Comparison of ENCODE assay signal across 9 cellular contexts in the genomic region with DNA sequence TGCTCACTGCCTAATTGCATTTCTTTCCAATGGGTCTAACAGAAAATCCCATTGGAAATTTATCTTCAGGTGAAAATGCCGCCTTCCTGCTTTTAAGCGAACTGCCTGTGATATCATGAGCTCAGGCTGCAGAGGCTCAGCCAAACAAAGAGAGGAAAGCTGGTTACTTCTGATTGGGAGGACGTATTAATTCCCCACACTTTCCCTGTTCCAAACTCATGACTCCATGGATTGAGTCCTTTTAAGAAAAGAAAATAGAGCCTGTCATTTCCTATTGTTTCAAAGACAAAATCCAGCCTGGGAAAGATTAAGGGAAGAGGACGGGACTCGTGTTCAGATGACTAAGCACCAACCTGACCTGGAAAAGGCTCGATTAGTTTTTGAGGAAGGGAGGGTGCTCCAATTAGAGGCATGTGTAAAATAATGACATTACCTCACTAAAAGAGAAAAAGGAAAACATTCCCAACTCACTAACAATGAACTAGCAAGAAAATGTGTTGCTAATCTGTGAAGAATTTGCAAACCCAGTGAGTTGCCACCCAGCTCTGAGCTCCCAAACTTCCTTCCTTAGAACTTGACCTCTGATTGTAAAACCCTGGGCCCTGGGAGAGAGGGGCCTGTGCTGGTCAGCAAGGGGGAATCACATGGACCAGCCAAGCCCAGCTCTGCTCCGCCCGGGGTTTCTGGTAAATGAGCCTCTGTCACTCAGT.
DNase-seq lines count a peak whose midpoint lies in the region; ATAC-seq, FAIRE-seq and TF ChIP-seq lines count a peak whose summit lies in the region.
"Had no signal": no experiment of that assay in that cellular context is flagged by ENCODE, and none has a peak within 500 bp of the region (broad histone marks: within the 10 kb centered on the region; RNA-seq: fewer than 3 reads in every experiment).

No MANE protein-coding gene starts in this region.

- peak overlapping the region; percentile 81 for H3K27ac Mint-ChIP-seq in astrocyte (ENCODE audit: unreplicated experiment)
- H3K27ac Mint-ChIP-seq in activated naive CD4-positive, alpha-beta T cell treated with anti-CD3 and anti-CD28 coated beads for 36 hours, result no peak overlapping the region

- ATAC-seq in left ventricle myocardium superior (peak; percentile 41), GM19452 (IDR thresholded peaks at IDR 0.05; ENCODE audit: unreplicated experiment) (no peak)
- ATAC-seq: activated CD4-positive, CD25-positive, alpha-beta regulatory T cell treated with anti-CD3 and anti-CD28 coated beads, Interleukin-2, amount 50 U/mL, for 24 hours had no signal

- H3K9me3 ChIP-seq in astrocyte (ENCODE audit: insufficient read depth, low read depth, low read length) (no peaks in the 10 kb centered on the region), WERI-Rb-1 (ENCODE audit: severe bottlenecking) (no peaks in the 10 kb centered on the region)

- DNase-seq in H4 (ENCODE audit: low spot score) (peak; percentile 67), astrocyte (ENCODE audit: low read depth) (peak; percentile 94), left ventricle myocardium superior (peak; percentile 49), skeletal muscle cell (ENCODE audit: low read depth) (peak; percentile 72), NCI-H748 (lab: John Stamatoyannopoulos, UW; ENCODE audit: unreplicated experiment) (no peak), WERI-Rb-1 (no peak)
- DNase-seq in activated naive CD4-positive, alpha-beta T cell treated with anti-CD3 and anti-CD28 coated beads for 36 hours, result no peak

- H3K27me3 ChIP-seq in astrocyte (ENCODE audit: insufficient read depth, low read length), result no peaks in the 10 kb centered on the region
- H3K27me3 ChIP-seq in WERI-Rb-1 (ENCODE audit: insufficient read depth, low read depth, severe bottlenecking), result no peaks in the 10 kb centered on the region

- H2AFZ ChIP-seq in astrocyte (ENCODE audit: low read depth, low read length), result peak overlapping the region; percentile 48

- peaks cover 3% of the 10 kb centered on the region for H3K27me3 Mint-ChIP-seq in astrocyte (ENCODE audit: low read depth, unreplicated experiment)
- H3K27me3 Mint-ChIP-seq in activated naive CD4-positive, alpha-beta T cell treated with anti-CD3 and anti-CD28 coated beads for 36 hours (ENCODE audit: low read depth), result no peaks in the 10 kb centered on the region

- intact Hi-C loops in left ventricle myocardium superior (cut with micrococcal nuclease), result no loop called here
- intact Hi-C loops in activated naive CD4-positive, alpha-beta T cell treated with anti-CD3 and anti-CD28 coated beads for 36 hours (cut with micrococcal nuclease), result no loop called here

- H3K9ac ChIP-seq in astrocyte (ENCODE audit: low read length), result peak overlapping the region; percentile 81

- FAIRE-seq in astrocyte (lab: Jason Lieb, UNC), result peak; percentile 78

- H3K36me3 ChIP-seq in astrocyte (ENCODE audit: insufficient read depth, low read length) (no peaks in the 10 kb centered on the region), WERI-Rb-1 (no peaks in the 10 kb centered on the region)

- H3K4me3 Mint-ChIP-seq in astrocyte (ENCODE audit: unreplicated experiment), result no peak overlapping the region
- H3K4me3 Mint-ChIP-seq in activated naive CD4-positive, alpha-beta T cell treated with anti-CD3 and anti-CD28 coated beads for 36 hours, result no peak overlapping the region

- H3K9me3 Mint-ChIP-seq in astrocyte (ENCODE audit: unreplicated experiment), result peaks cover under 1% of the 10 kb centered on the region
- H3K9me3 Mint-ChIP-seq in activated naive CD4-positive, alpha-beta T cell treated with anti-CD3 and anti-CD28 coated beads for 36 hours, result no peaks in the 10 kb centered on the region

- peak overlapping the region; percentile 94 for H3K27ac ChIP-seq in astrocyte (ENCODE audit: low read depth, low read length)
- no peak overlapping the region for H3K27ac ChIP-seq in WERI-Rb-1

- H3K36me3 Mint-ChIP-seq in astrocyte (ENCODE audit: low read depth, unreplicated experiment), result no peaks in the 10 kb centered on the region
- no peaks in the 10 kb centered on the region for H3K36me3 Mint-ChIP-seq in activated naive CD4-positive, alpha-beta T cell treated with anti-CD3 and anti-CD28 coated beads for 36 hours (ENCODE audit: low read depth)

- H3K79me2 ChIP-seq in astrocyte (ENCODE audit: insufficient read depth, low read length), result no peaks in the 10 kb centered on the region

- CTCF ChIA-PET in activated naive CD4-positive, alpha-beta T cell treated with anti-CD3 and anti-CD28 coated beads for 36 hours (lab: Charles Lee), result interaction anchor here (1.0 kb wide), 1 partner anchor 10 kb away, joined by 3 read pairs; no protein-coding TSS in a partner anchor

- H3K4me3 ChIP-seq in astrocyte (ENCODE audit: insufficient read depth, low read depth, low read length) (peak overlapping the region; percentile 11), skeletal muscle cell (ENCODE audit: low read depth, low read length) (no peak overlapping the region), WERI-Rb-1 (ENCODE audit: low read depth, low read length) (no peak overlapping the region)

- peak overlapping the region; percentile 62 for H3K4me2 ChIP-seq in astrocyte (ENCODE audit: low read length)

- H4K20me1 ChIP-seq in astrocyte (ENCODE audit: insufficient read depth, low read length), result no peaks in the 10 kb centered on the region

- H3K4me1 ChIP-seq in astrocyte (ENCODE audit: insufficient read depth, low read length), result peaks cover 49% of the 10 kb centered on the region

- no peak for TF ChIP-seq CTCF in astrocyte (IDR thresholded peaks at IDR 0.05; ENCODE audit: insufficient read depth, low read depth, low read length)
- TF ChIP-seq CTCF in WERI-Rb-1 (IDR thresholded peaks at IDR 0.05; ENCODE audit: low read depth, low read length), result no peak

- H3K4me1 Mint-ChIP-seq in astrocyte (ENCODE audit: low read depth, unreplicated experiment), result peaks cover 16% of the 10 kb centered on the region
- no peaks in the 10 kb centered on the region for H3K4me1 Mint-ChIP-seq in activated naive CD4-positive, alpha-beta T cell treated with anti-CD3 and anti-CD28 coated beads for 36 hours (ENCODE audit: low read depth)

Comparison
In these comparisons a context has a peak if more than half of its experiments do, and no peak if none do; other contexts are left out.
1. DNase-seq: peak in H4 (single experiment), astrocyte (single experiment), left ventricle myocardium superior (single experiment) and skeletal muscle cell (single experiment); none in activated naive CD4-positive, alpha-beta T cell treated with anti-CD3 and anti-CD28 coated beads for 36 hours (single experiment), NCI-H748 (single experiment) and WERI-Rb-1 (single experiment).